In the genomic region with DNA sequence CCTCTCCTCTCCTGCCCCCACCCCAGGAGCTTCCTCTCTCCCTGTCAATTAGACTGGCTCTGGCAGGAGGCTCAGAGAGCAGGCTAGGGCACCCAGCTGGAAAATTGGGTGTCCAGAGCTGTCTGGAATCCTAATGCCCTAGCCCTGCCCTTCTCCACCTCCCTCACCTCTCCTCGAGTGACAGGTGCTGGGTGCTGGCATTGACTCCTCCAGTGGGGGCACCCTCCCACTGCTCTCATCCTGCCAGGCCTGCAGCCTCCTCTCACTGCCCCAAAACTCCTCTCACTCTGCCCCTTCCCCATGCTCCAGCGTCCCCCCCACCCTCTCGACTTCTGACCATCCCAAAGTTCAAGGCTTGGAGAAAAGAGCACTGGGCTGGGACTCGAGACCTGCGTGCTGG, we compare ENCODE assay signal across 25 cellular contexts.
DNase-seq lines count a peak whose midpoint lies in the region; TF ChIP-seq lines count a peak whose summit lies in the region.
"Had no signal": no experiment of that assay in that cellular context is flagged by ENCODE, and none has a peak within 500 bp of the region (broad histone marks: within the 10 kb centered on the region; RNA-seq: fewer than 3 reads in every experiment).

No MANE protein-coding gene starts in this region.

- no peaks in the 10 kb centered on the region for H3K4me1 ChIP-seq in HEK293 (ENCODE audit: control insufficient read depth, insufficient read depth, low read length)
- no peaks in the 10 kb centered on the region for H3K4me1 ChIP-seq in endodermal cell (ENCODE audit: control insufficient read depth, insufficient read depth, low read length)

- H3K4me3 ChIP-seq in HEK293 (ENCODE audit: low read depth, low read length) (no peak overlapping the region), endodermal cell (ENCODE audit: low read length) (no peak overlapping the region), coronary artery (no peak overlapping the region)
- H3K4me3 ChIP-seq: GM12878, SK-N-MC had no signal

- H3K4me1 Mint-ChIP-seq in endodermal cell: peaks cover 4% of the 10 kb centered on the region
- H3K4me1 Mint-ChIP-seq in activated CD4-positive, alpha-beta T cell treated with anti-CD3 and anti-CD28 coated beads, Interleukin-2, amount 10 ng/mL, durations not matched to agents 7 days and 5 days: no peaks in the 10 kb centered on the region
- H3K4me1 Mint-ChIP-seq: CD8-positive, alpha-beta memory T cell had no signal

- H3K27me3 Mint-ChIP-seq in endodermal cell (ENCODE audit: insufficient read depth): peaks cover 7% of the 10 kb centered on the region
- H3K27me3 Mint-ChIP-seq in activated CD4-positive, alpha-beta T cell treated with anti-CD3 and anti-CD28 coated beads, Interleukin-2, amount 10 ng/mL, durations not matched to agents 7 days and 5 days: no peaks in the 10 kb centered on the region

- no peaks in the 10 kb centered on the region for H3K9me3 Mint-ChIP-seq in endodermal cell
- H3K9me3 Mint-ChIP-seq in activated CD4-positive, alpha-beta T cell treated with anti-CD3 and anti-CD28 coated beads, Interleukin-2, amount 10 ng/mL, durations not matched to agents 7 days and 5 days: no peaks in the 10 kb centered on the region

- CTCF ChIA-PET in HEK293 (lab: Yijun Ruan, JAX): interaction anchor here (0.7 kb wide), 1 partner anchor 124 kb away, joined by 3 read pairs; no protein-coding TSS in a partner anchor
- CTCF ChIA-PET in activated CD4-positive, alpha-beta T cell treated with anti-CD3 and anti-CD28 coated beads, Interleukin-2, amount 10 ng/mL, durations not matched to agents 7 days and 5 days (lab: Charles Lee): no interaction called here

- no peak overlapping the region for H3K27ac Mint-ChIP-seq in endodermal cell
- H3K27ac Mint-ChIP-seq in activated CD4-positive, alpha-beta T cell treated with anti-CD3 and anti-CD28 coated beads, Interleukin-2, amount 10 ng/mL, durations not matched to agents 7 days and 5 days: no peak overlapping the region

- no peaks in the 10 kb centered on the region for H3K36me3 Mint-ChIP-seq in endodermal cell (ENCODE audit: low read depth)
- H3K36me3 Mint-ChIP-seq in activated CD4-positive, alpha-beta T cell treated with anti-CD3 and anti-CD28 coated beads, Interleukin-2, amount 10 ng/mL, durations not matched to agents 7 days and 5 days (ENCODE audit: low read depth): no peaks in the 10 kb centered on the region
- H3K36me3 Mint-ChIP-seq: CD8-positive, alpha-beta memory T cell had no signal

- POLR2A ChIA-PET in HEK293 (lab: Yijun Ruan, JAX): interaction anchor here (0.7 kb wide), 1 partner anchor 11 kb away, joined by 5 read pairs; no protein-coding TSS in a partner anchor
- POLR2A ChIA-PET in activated CD4-positive, alpha-beta T cell treated with anti-CD3 and anti-CD28 coated beads, Interleukin-2, amount 10 ng/mL, durations not matched to agents 7 days and 5 days (lab: Charles Lee): no interaction called here

- H3K4me3 Mint-ChIP-seq in endodermal cell: no peak overlapping the region
- no peak overlapping the region for H3K4me3 Mint-ChIP-seq in activated CD4-positive, alpha-beta T cell treated with anti-CD3 and anti-CD28 coated beads, Interleukin-2, amount 10 ng/mL, durations not matched to agents 7 days and 5 days
- H3K4me3 Mint-ChIP-seq: CD8-positive, alpha-beta memory T cell had no signal

- H3K9me3 ChIP-seq in HEK293 (ENCODE audit: control insufficient read depth, insufficient read depth, low read depth, low read length) (no peaks in the 10 kb centered on the region), endodermal cell (ENCODE audit: control insufficient read depth, low read length) (no peaks in the 10 kb centered on the region)

- TF ChIP-seq CTCF in HEK293 (tag by site-specific recombination; IDR thresholded peaks at IDR 0.05) (no peak), endodermal cell (conservative IDR thresholded peaks at IDR 0.05) (peak; percentile 20), coronary artery (IDR thresholded peaks at IDR 0.05) (no peak)

- no peak overlapping the region for H3K9ac ChIP-seq in endodermal cell (ENCODE audit: extremely low read depth, low read length, poor library complexity, severe bottlenecking)

- H3K27me3 ChIP-seq in endodermal cell (ENCODE audit: control insufficient read depth, insufficient read depth, low read length, poor library complexity, severe bottlenecking): no peaks in the 10 kb centered on the region

- WGBS in endodermal cell (ENCODE audit: insufficient coverage in 1 of 2, insufficient read length in 1 of 2), 2 experiments: 81 to 100% methylated on average over 2 to 5 of the region's 5 CpGs

- H3K27ac ChIP-seq in HEK293 (ENCODE audit: extremely low read depth, low read depth, low read length) (no peak overlapping the region), endodermal cell (ENCODE audit: low read depth, low read length) (no peak overlapping the region), coronary artery (no peak overlapping the region)
- H3K27ac ChIP-seq: 22Rv1, C4-2B, HL-60, SK-N-MC had no signal

- DNase-seq in NCI-H2171 treated with DMSO at 0.1 percent for 48 hours (lab: John Stamatoyannopoulos, UW) (peak; percentile 52), NCI-H2171 (lab: John Stamatoyannopoulos, UW) (no peak), endodermal cell (no peak), SW480 (ENCODE audit: low spot score) (no peak), coronary artery (ENCODE audit: low spot score) (no peak), NCI-H524 treated with DMSO at 0.1 percent for 48 hours (lab: John Stamatoyannopoulos, UW) (no peak)
- no peak for DNase-seq in activated CD4-positive, alpha-beta T cell treated with anti-CD3 and anti-CD28 coated beads, Interleukin-2, amount 10 ng/mL, durations not matched to agents 7 days and 5 days
- DNase-seq: CD8-positive, alpha-beta memory T cell; H7; KBM-7; MM.1S; NCI-H1048; NCI-H1436; NCI-H187 treated with DMSO at 0.1 percent for 48 hours; NCI-H2107; NCI-H226; NCI-H82; SHP77; SW 1271 had no signal

- H3K36me3 ChIP-seq in HEK293 (ENCODE audit: control insufficient read depth in 2 of 2, insufficient read depth in 1 of 2, low read length in 2 of 2) (no peaks in the 10 kb centered on the region), endodermal cell (ENCODE audit: control insufficient read depth, insufficient read depth, low read length) (no peaks in the 10 kb centered on the region)

TF ChIP-seq in HEK293, 187 proteins besides CTCF, POLR2A, EP300 and RAD21:
- TF ChIP-seq ZNF76 (tag by site-specific recombination; IDR thresholded peaks at IDR 0.05; ENCODE audit: borderline replicate concordance, low read depth) (no peak), ZNF664 (tag by site-specific recombination; IDR thresholded peaks at IDR 0.05) (no peak), SCRT1 (tag by site-specific recombination; IDR thresholded peaks at IDR 0.05; ENCODE audit: borderline replicate concordance) (no peak), ZNF366 (tag by site-specific recombination; conservative IDR thresholded peaks at IDR 0.05) (0 out of 2 replicates have a peak, but pooled peaks have one; percentile 1), ZNF341 (tag by site-specific recombination; IDR thresholded peaks at IDR 0.05; ENCODE audit: low read depth) (no peak)
- TF ChIP-seq, protein P1, sequence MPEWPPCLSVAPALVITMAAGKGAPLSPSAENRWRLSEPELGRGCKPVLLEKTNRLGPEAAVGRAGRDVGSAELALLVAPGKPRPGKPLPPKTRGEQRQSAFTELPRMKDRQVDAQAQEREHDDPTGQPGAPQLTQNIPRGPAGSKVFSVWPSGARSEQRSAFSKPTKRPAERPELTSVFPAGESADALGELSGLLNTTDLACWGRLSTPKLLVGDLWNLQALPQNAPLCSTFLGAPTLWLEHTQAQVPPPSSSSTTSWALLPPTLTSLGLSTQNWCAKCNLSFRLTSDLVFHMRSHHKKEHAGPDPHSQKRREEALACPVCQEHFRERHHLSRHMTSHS (tag by site-specific recombination; IDR thresholded peaks at IDR 0.05): no peak
- TF ChIP-seq, protein P2, sequence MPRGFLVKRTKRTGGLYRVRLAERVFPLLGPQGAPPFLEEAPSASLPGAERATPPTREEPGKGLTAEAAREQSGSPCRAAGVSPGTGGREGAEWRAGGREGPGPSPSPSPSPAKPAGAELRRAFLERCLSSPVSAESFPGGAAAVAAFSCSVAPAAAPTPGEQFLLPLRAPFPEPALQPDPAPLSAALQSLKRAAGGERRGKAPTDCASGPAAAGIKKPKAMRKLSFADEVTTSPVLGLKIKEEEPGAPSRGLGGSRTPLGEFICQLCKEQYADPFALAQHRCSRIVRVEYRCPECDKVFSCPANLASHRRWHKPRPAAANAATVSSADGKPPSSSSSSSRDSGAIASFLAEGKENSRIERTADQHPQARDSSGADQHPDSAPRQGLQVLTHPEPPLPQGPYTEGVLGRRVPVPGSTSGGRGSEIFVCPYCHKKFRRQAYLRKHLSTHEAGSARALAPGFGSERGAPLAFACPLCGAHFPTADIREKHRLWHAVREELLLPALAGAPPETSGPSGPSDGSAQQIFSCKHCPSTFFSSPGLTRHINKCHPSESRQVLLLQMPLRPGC (tag by site-specific recombination; IDR thresholded peaks at IDR 0.05): no peak
